ENCODE assay signal across 8 cellular contexts in the genomic region with DNA sequence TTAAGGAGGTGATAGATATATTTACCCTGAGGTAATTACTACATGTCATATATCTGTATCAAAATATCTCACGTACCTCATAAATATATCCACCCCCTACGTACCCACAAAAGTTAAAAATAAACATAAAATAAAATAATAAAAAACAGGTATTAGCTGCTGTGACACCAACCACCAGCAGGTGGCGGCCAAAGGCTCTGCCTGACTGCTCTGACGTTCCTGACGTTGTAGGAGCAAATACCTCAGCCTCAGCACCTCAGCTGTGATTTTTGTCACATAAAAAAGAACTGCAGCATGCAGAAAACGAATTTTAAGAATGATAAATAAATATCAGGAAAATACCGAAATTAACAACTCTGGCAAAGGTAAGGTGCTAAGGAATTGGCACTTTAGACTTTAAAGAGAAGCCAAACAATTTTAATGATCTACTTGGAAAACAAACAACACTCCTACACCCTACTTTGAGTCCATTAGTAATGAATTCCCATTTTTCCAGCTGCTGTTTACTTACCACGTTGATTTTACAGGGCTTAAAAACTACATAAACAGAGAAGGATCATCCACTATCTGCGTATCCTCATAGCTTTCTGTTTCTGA.
A peak's percentile ranks its signal among the peaks of the same experiment; 100 is the strongest.
DNase-seq lines count a peak whose midpoint lies in the region; ATAC-seq and TF ChIP-seq lines count a peak whose summit lies in the region.

No MANE protein-coding gene starts in this region.

- no peak for TF ChIP-seq EP300 in sigmoid colon (IDR thresholded peaks at IDR 0.05)

- H3K27ac ChIP-seq in heart left ventricle (no peak overlapping the region), sigmoid colon (no peak overlapping the region)

- H3K4me3 ChIP-seq in heart left ventricle (no peak overlapping the region), sigmoid colon (no peak overlapping the region)

- H3K9me3 Mint-ChIP-seq in activated naive CD4-positive, alpha-beta T cell treated with anti-CD3 and anti-CD28 coated beads for 36 hours = no peaks in the 10 kb centered on the region

- no peak overlapping the region for H3K4me3 Mint-ChIP-seq in activated naive CD4-positive, alpha-beta T cell treated with anti-CD3 and anti-CD28 coated beads for 36 hours

- no peaks in the 10 kb centered on the region for H3K36me3 Mint-ChIP-seq in activated naive CD4-positive, alpha-beta T cell treated with anti-CD3 and anti-CD28 coated beads for 36 hours (ENCODE audit: low read depth)

- no peaks in the 10 kb centered on the region for H3K36me3 ChIP-seq in heart left ventricle
- no peaks in the 10 kb centered on the region for H3K36me3 ChIP-seq in sigmoid colon

- no peaks in the 10 kb centered on the region for H3K9me3 ChIP-seq in heart left ventricle
- H3K9me3 ChIP-seq in sigmoid colon = no peaks in the 10 kb centered on the region

- H3K4me1 ChIP-seq in heart left ventricle (peaks cover 0 to 8% (median 0%) of the 10 kb centered on the region in 12 donors), sigmoid colon (peaks cover 0 to 4% (median 0%) of the 10 kb centered on the region in 4 donors)

- CTCF ChIA-PET in activated naive CD4-positive, alpha-beta T cell treated with anti-CD3 and anti-CD28 coated beads for 36 hours (lab: Charles Lee) = interaction anchor here (0.7 to 1.7 kb wide), 23 partner anchors 8 to 1981 kb away, joined by 3 to 28 read pairs (median 5); partner anchors contain the start of gene AMPH

- no peak for TF ChIP-seq POLR2A in heart left ventricle (IDR thresholded peaks at IDR 0.05)
- TF ChIP-seq POLR2A in sigmoid colon (IDR thresholded peaks at IDR 0.05) = no peak

- H3K27me3 ChIP-seq in heart left ventricle (no peaks in the 10 kb centered on the region), sigmoid colon (no peaks in the 10 kb centered on the region)

- 5 to 10% (median 10%) methylated on average over 9 of the region's 9 CpGs for WGBS in heart left ventricle, 4 donors
- WGBS in sigmoid colon, 2 donors = 6 to 8% methylated on average over 9 of the region's 9 CpGs

- peaks cover 2% of the 10 kb centered on the region for H3K4me1 Mint-ChIP-seq in activated naive CD4-positive, alpha-beta T cell treated with anti-CD3 and anti-CD28 coated beads for 36 hours (ENCODE audit: low read depth)

- DNase-seq in SIG-M5 treated with dmso at 0.1 percent for 504 hours (lab: John Stamatoyannopoulos, UW; ENCODE audit: unreplicated experiment) = peak; percentile 22
- DNase-seq in SIG-M5 (lab: John Stamatoyannopoulos, UW) = no peak
- peak; percentile 72 for DNase-seq in RPMI8226
- peak; percentile 62 for DNase-seq in activated naive CD4-positive, alpha-beta T cell treated with anti-CD3 and anti-CD28 coated beads for 36 hours
- DNase-seq in heart left ventricle = peak in 3 of 5 donors; percentile 28 to 66 (median 41)
- DNase-seq in sigmoid colon = no peak
- no peak for DNase-seq in cortex of kidney (lab: John Stamatoyannopoulos, UW)

- H3K27ac Mint-ChIP-seq in activated naive CD4-positive, alpha-beta T cell treated with anti-CD3 and anti-CD28 coated beads for 36 hours = no peak overlapping the region

- TF ChIP-seq CTCF in heart left ventricle (IDR thresholded peaks at IDR 0.05) (peak; percentile 75 to 97 (median 90)), sigmoid colon (IDR thresholded peaks at IDR 0.05) (peak in 3 of 4 experiments; percentile 63 to 84 (median 71))

- peaks cover 3% of the 10 kb centered on the region for H3K27me3 Mint-ChIP-seq in activated naive CD4-positive, alpha-beta T cell treated with anti-CD3 and anti-CD28 coated beads for 36 hours (ENCODE audit: low read depth)

- intact Hi-C loops in activated naive CD4-positive, alpha-beta T cell treated with anti-CD3 and anti-CD28 coated beads for 36 hours (cut with micrococcal nuclease) = loop anchor here (1.0 to 5.0 kb wide), 6 partner anchors 143 to 1121 kb away; no protein-coding TSS in a partner anchor
- intact Hi-C loops in heart left ventricle (cut with DNase I) = loop anchor here in 9 of 10 donors (2.0 to 10.0 kb wide), 8 partner anchors 258 to 1126 kb away; no protein-coding TSS in a partner anchor
- intact Hi-C loops in sigmoid colon (cut with DNase I) = loop anchor here (2.0 to 5.0 kb wide), 2 partner anchors 263 to 1122 kb away; no protein-coding TSS in a partner anchor

- ATAC-seq in HG03442 (IDR thresholded peaks at IDR 0.05; ENCODE audit: unreplicated experiment) = peak; percentile 67
- ATAC-seq in heart left ventricle = peak in 2 of 4 donors; percentile 46 to 70

Comparison
In these comparisons a context has a peak if more than half of its experiments do, and no peak if none do; other contexts are left out.
1. DNase-seq: peak in SIG-M5 treated with dmso at 0.1 percent for 504 hours (single experiment), RPMI8226 (single experiment), activated naive CD4-positive, alpha-beta T cell treated with anti-CD3 and anti-CD28 coated beads for 36 hours (single experiment) and heart left ventricle (3 of 5); none in SIG-M5 (single experiment), sigmoid colon (single experiment) and cortex of kidney (single experiment).